ENCODE assay signal across 8 cellular contexts in genomic region chr9:107638922-107639321, GRCh38.
DNase-seq lines count a peak whose midpoint lies in the region; ATAC-seq, FAIRE-seq and TF ChIP-seq lines count a peak whose summit lies in the region.

No MANE protein-coding gene starts in this region.

- BruUV-seq in HepG2 (replicated peaks; lab: Mats Ljungman, UMichigan) (no TSS peak), K562 (replicated peaks; lab: Mats Ljungman, UMichigan) (no TSS peak)

- H3K9me1 ChIP-seq in K562 (ENCODE audit: control insufficient read depth, insufficient read depth, low read length): no peaks in the 10 kb centered on the region

- H3K4me2 ChIP-seq in HepG2 (ENCODE audit: low read depth, low read length) (no peak overlapping the region), K562 (ENCODE audit: insufficient read depth, low read length) (no peak overlapping the region)

- H3K79me2 ChIP-seq in HepG2 (ENCODE audit: insufficient read depth, low read length) (no peaks in the 10 kb centered on the region), K562 (ENCODE audit: control insufficient read depth, insufficient read depth, low read length) (no peaks in the 10 kb centered on the region)

- no peaks in the 10 kb centered on the region for H3K36me3 ChIP-seq in liver (ENCODE audit: control insufficient read depth in 4 of 4, insufficient read depth in 3 of 4, low read depth in 1 of 4, low read length in 3 of 4)
- no peaks in the 10 kb centered on the region for H3K36me3 ChIP-seq in HepG2 (replicated peaks in 1 of 2; ENCODE audit: control insufficient read depth in 1 of 2, insufficient read depth in 2 of 2, low read length in 2 of 2)
- H3K36me3 ChIP-seq in K562 (ENCODE audit: control insufficient read depth, insufficient read depth, low read length): no peaks in the 10 kb centered on the region
- no peaks in the 10 kb centered on the region for H3K36me3 ChIP-seq in lower lobe of right lung
- no peaks in the 10 kb centered on the region for H3K36me3 ChIP-seq in vagina

- TF ChIP-seq CTCF in liver (IDR thresholded peaks at IDR 0.05; ENCODE audit: low read depth, low read length, missing input control) (no peak), HepG2 (CRISPR knock-in tag; IDR thresholded peaks at IDR 0.05) (no peak), K562 (IDR thresholded peaks at IDR 0.05 in 2 of 3, conservative IDR thresholded peaks at IDR 0.05 in 1 of 3; ENCODE audit: insufficient read depth in 2 of 3, low read depth in 1 of 3, low read length in 3 of 3) (no peak), lower lobe of right lung (IDR thresholded peaks at IDR 0.05) (no peak), vagina (IDR thresholded peaks at IDR 0.05) (no peak)

- H4K20me1 ChIP-seq in HepG2 (ENCODE audit: insufficient read depth, low read length) (no peaks in the 10 kb centered on the region), K562 (replicated peaks; ENCODE audit: control insufficient read depth, insufficient read depth, low read length) (no peaks in the 10 kb centered on the region)

- no peaks in the 10 kb centered on the region for H3K9me3 ChIP-seq in liver (ENCODE audit: control insufficient read depth in 4 of 4, low read length in 3 of 4)
- no peaks in the 10 kb centered on the region for H3K9me3 ChIP-seq in HepG2 (ENCODE audit: low read length)
- no peaks in the 10 kb centered on the region for H3K9me3 ChIP-seq in K562 (replicated peaks; ENCODE audit: control insufficient read depth, insufficient read depth, low read depth, low read length)
- H3K9me3 ChIP-seq in lower lobe of right lung: no peaks in the 10 kb centered on the region
- H3K9me3 ChIP-seq in vagina: no peaks in the 10 kb centered on the region

- in situ Hi-C loops in HepG2 (cut with HindIII; ENCODE audit: extremely low pct_ligation_motif_present, low pct_unique_long_range_greater_than_20kb) (no loop called here), K562 (cut with MboI) (no loop called here)

- 57% methylated on average over 4 of the region's 4 CpGs for WGBS in liver
- 35% methylated on average over 4 of the region's 4 CpGs for WGBS in HepG2 (ENCODE audit: low lambda C conversion rate)
- 0% methylated on average over 4 of the region's 4 CpGs for WGBS in K562 (ENCODE audit: insufficient coverage, low coverage, missing lambda C conversion rate)

- TF ChIP-seq EP300 in HepG2 (IDR thresholded peaks at IDR 0.05; ENCODE audit: low read depth in 2 of 2, low read length in 2 of 2) (no peak), HepG2 (CRISPR knock-in tag; IDR thresholded peaks at IDR 0.05; ENCODE audit: borderline replicate concordance) (no peak), K562 (IDR thresholded peaks at IDR 0.05; ENCODE audit: low read length) (no peak)

- CTCF ChIA-PET in HepG2 (lab: Yijun Ruan, JAX; ENCODE audit: low intra/inter-chr PET ratio, low total read pairs) (no interaction called here), K562 (lab: Yijun Ruan, JAX; ENCODE audit: low intra/inter-chr PET ratio) (no interaction called here)

- H3K4me3 ChIP-seq in liver (ENCODE audit: low read depth in 1 of 3, low read length in 3 of 3) (no peak overlapping the region), HepG2 (replicated peaks in 1 of 3; ENCODE audit: insufficient read depth in 1 of 3, low read depth in 2 of 3, low read length in 3 of 3) (no peak overlapping the region), K562 (no peak overlapping the region), lower lobe of right lung (peak overlapping the region; percentile 51), vagina (peak overlapping the region; percentile 9 to 41)

- ATAC-seq in HepG2: no peak
- ATAC-seq in K562: no peak
- ATAC-seq in lower lobe of right lung: peak; percentile 54 to 68

- peak overlapping the region; percentile 65 to 83 for H3K27ac ChIP-seq in liver (ENCODE audit: low read depth in 1 of 2, low read length in 2 of 2)
- no peak overlapping the region for H3K27ac ChIP-seq in HepG2 (ENCODE audit: extremely low read length, insufficient read depth, low read length)
- no peak overlapping the region for H3K27ac ChIP-seq in K562 (ENCODE audit: extremely low read depth, low read depth, low read length)
- H3K27ac ChIP-seq in lower lobe of right lung: peak overlapping the region; percentile 96
- H3K27ac ChIP-seq in vagina: peak overlapping the region; percentile 96

- H3K27me3 ChIP-seq in liver (ENCODE audit: control insufficient read depth in 4 of 4, insufficient read depth in 4 of 4, low read length in 3 of 4): no peaks in the 10 kb centered on the region
- peaks cover 1 to 26% of the 10 kb centered on the region in 2 experiments; a peak in 3 of 5 replicates for H3K27me3 ChIP-seq in HepG2 (ENCODE audit: control insufficient read depth in 1 of 2, insufficient read depth in 2 of 2, low read length in 2 of 2)
- H3K27me3 ChIP-seq in K562 (ENCODE audit: control insufficient read depth in 2 of 2, insufficient read depth in 2 of 2, low read length in 2 of 2): peaks cover 15 to 41% of the 10 kb centered on the region in 2 experiments; a peak in 3 of 5 replicates
- H3K27me3 ChIP-seq in lower lobe of right lung (ENCODE audit: low read depth): peaks cover 4% of the 10 kb centered on the region
- H3K27me3 ChIP-seq in vagina: no peaks in the 10 kb centered on the region

- TF ChIP-seq POLR2A in HepG2 (IDR thresholded peaks at IDR 0.05; ENCODE audit: insufficient read depth in 1 of 2, low read depth in 2 of 2, low read length in 2 of 2): no peak
- TF ChIP-seq POLR2A in K562 (conservative IDR thresholded peaks at IDR 0.05): no peak
- TF ChIP-seq POLR2A in vagina (IDR thresholded peaks at IDR 0.05): no peak

- no peak for DNase-seq in HepG2 (ENCODE audit: low spot score)
- no peak for DNase-seq in K562 (ENCODE audit: extremely low read depth in 1 of 4, low spot score in 3 of 4)
- peak; percentile 60 for DNase-seq in lower lobe of right lung
- DNase-seq in vagina (ENCODE audit: extremely low spot score in 2 of 2): peak in 1 of 2 donors; percentile 97
- no peak for DNase-seq in mesenteric fat pad (ENCODE audit: low spot score)
- DNase-seq in posterior cingulate gyrus: no peak
- DNase-seq in NAMALWA (ENCODE audit: low spot score): no peak

- intact Hi-C loops in HepG2 (cut with micrococcal nuclease; ENCODE audit: unreplicated experiment) (no loop called here), K562 (cut with micrococcal nuclease) (no loop called here), lower lobe of right lung (cut with DNase I) (no loop called here), vagina (cut with DNase I) (loop anchor here (1.0 to 5.0 kb wide), 2 partner anchors 98 to 150 kb away; partner anchors contain the start of gene KLF4), posterior cingulate gyrus (cut with DNase I) (no loop called here)

- H3K9ac ChIP-seq in liver (ENCODE audit: low read depth in 1 of 2, low read length in 2 of 2): no peak overlapping the region
- H3K9ac ChIP-seq in HepG2 (ENCODE audit: insufficient read depth, low read depth, low read length): no peak overlapping the region
- H3K9ac ChIP-seq in K562 (ENCODE audit: insufficient read depth in 1 of 2, low read depth in 2 of 2, low read length in 2 of 2): no peak overlapping the region

- FAIRE-seq in HepG2 (lab: Jason Lieb, UNC): no peak
- FAIRE-seq in K562 (lab: Jason Lieb, UNC): no peak

- TF ChIP-seq RAD21 in liver (IDR thresholded peaks at IDR 0.05) (peak in 1 of 2 donors; percentile 38), HepG2 (CRISPR knock-in tag; IDR thresholded peaks at IDR 0.05) (no peak), K562 (CRISPR knock-in tag; conservative IDR thresholded peaks at IDR 0.05 in 1 of 2, IDR thresholded peaks at IDR 0.05 in 1 of 2) (no peak)

- POLR2A ChIA-PET in HepG2 (lab: Yijun Ruan, JAX): no interaction called here
- POLR2A ChIA-PET in K562 (lab: Yijun Ruan, JAX): interaction anchor here (0.6 to 0.7 kb wide), 2 partner anchors 41 to 420 kb away, joined by 3 read pairs; no protein-coding TSS in a partner anchor

- H2AFZ ChIP-seq in HepG2 (ENCODE audit: low read length) (no peak overlapping the region), K562 (ENCODE audit: low read depth, low read length) (no peak overlapping the region)

- H3K4me1 ChIP-seq in liver (ENCODE audit: control insufficient read depth in 4 of 4, insufficient read depth in 4 of 4, low read length in 3 of 4): no peaks in the 10 kb centered on the region
- no peaks in the 10 kb centered on the region for H3K4me1 ChIP-seq in HepG2 (ENCODE audit: insufficient read depth, low read length)
- H3K4me1 ChIP-seq in K562 (replicated peaks in 1 of 2; ENCODE audit: control insufficient read depth in 2 of 2, insufficient read depth in 2 of 2, low read length in 2 of 2): peaks cover 0 to 5% of the 10 kb centered on the region in 2 experiments; a peak in 2 of 5 replicates
- peaks cover 29% of the 10 kb centered on the region for H3K4me1 ChIP-seq in lower lobe of right lung
- H3K4me1 ChIP-seq in vagina: peaks cover 17% of the 10 kb centered on the region

TF ChIP-seq in liver, 16 proteins besides CTCF, POLR2A, EP300 and RAD21:
- TF ChIP-seq TAF1 (conservative IDR thresholded peaks at IDR 0.05) (no peak), SP1 (IDR thresholded peaks at IDR 0.05) (no peak), JUND (IDR thresholded peaks at IDR 0.05) (no peak), FOXA1 (IDR thresholded peaks at IDR 0.05) (no peak), NR2F2 (IDR thresholded peaks at IDR 0.05) (no peak), GABPA (IDR thresholded peaks at IDR 0.05 in 1 of 2, conservative IDR thresholded peaks at IDR 0.05 in 1 of 2) (no peak), HNF4A (conservative IDR thresholded peaks at IDR 0.05) (no peak)

TF ChIP-seq in HepG2, 621 proteins besides CTCF, POLR2A, EP300 and RAD21 (continues in another document):
- no peak for TF ChIP-seq ZNF780A (CRISPR knock-in tag; IDR thresholded peaks at IDR 0.05)
- TF ChIP-seq GPN1 (CRISPR knock-in tag; IDR thresholded peaks at IDR 0.05; ENCODE audit: borderline replicate concordance): no peak
- no peak for TF ChIP-seq ZNF549 (CRISPR knock-in tag; IDR thresholded peaks at IDR 0.05)
- TF ChIP-seq ZNF30 (CRISPR knock-in tag; IDR thresholded peaks at IDR 0.05): no peak
- TF ChIP-seq MTA3 (CRISPR knock-in tag; IDR thresholded peaks at IDR 0.05): no peak
- TF ChIP-seq ZNF230 (CRISPR knock-in tag; IDR thresholded peaks at IDR 0.05): no peak
- TF ChIP-seq SP2 (CRISPR knock-in tag; IDR thresholded peaks at IDR 0.05): no peak
- no peak for TF ChIP-seq IKZF4 (CRISPR knock-in tag; IDR thresholded peaks at IDR 0.05; ENCODE audit: borderline replicate concordance, low read depth, not compliant biosample characterization)
- TF ChIP-seq ELF1 (CRISPR knock-in tag; IDR thresholded peaks at IDR 0.05): no peak

TF ChIP-seq in K562, 482 proteins besides CTCF, POLR2A, EP300 and RAD21:
- no peak for TF ChIP-seq TCF7 (IDR thresholded peaks at IDR 0.05; ENCODE audit: borderline replicate concordance)
- peak; percentile 19 for TF ChIP-seq MEIS2 (IDR thresholded peaks at IDR 0.05; ENCODE audit: partially characterized antibody)

Comparison
In these comparisons a context has a peak if more than half of its experiments do, and no peak if none do; other contexts are left out.
1. H3K27ac ChIP-seq: peak in liver (2 of 2), lower lobe of right lung (single experiment) and vagina (single experiment); none in HepG2 (single experiment) and K562 (single experiment).
2. H3K4me3 ChIP-seq: peak in lower lobe of right lung (single experiment) and vagina (2 of 2); none in liver (0 of 3), HepG2 (0 of 3) and K562 (single experiment).
3. ATAC-seq: peak in lower lobe of right lung (2 of 2); none in HepG2 (single experiment) and K562 (single experiment).